Comparison of ENCODE assay signal across 10 cellular contexts in genomic region chr15:72599855-72600464, GRCh38. TPM values are rescaled to one million over a fixed set of nuclear protein-coding genes. Genes with fewer than 3 reads are reported as not detected.
DNase-seq lines count a peak whose midpoint lies in the region; ATAC-seq and TF ChIP-seq lines count a peak whose summit lies in the region.
"Had no signal": no experiment of that assay in that cellular context is flagged by ENCODE, and none has a peak within 500 bp of the region (broad histone marks: within the 10 kb centered on the region; RNA-seq: fewer than 3 reads in every experiment).

No MANE protein-coding gene starts in this region.

- in situ Hi-C loops in brain microvascular endothelial cell (cut with HindIII; ENCODE audit: low pct_ligation_motif_present, low sequenced_read_pairs) = no loop called here

- no peaks in the 10 kb centered on the region for H3K27me3 ChIP-seq in brain microvascular endothelial cell (replicated peaks)

- intact Hi-C loops in left colon (cut with DNase I, micrococcal nuclease) = loop anchor here in 1 of 2 donors (10.0 kb wide), 1 partner anchor 75 kb away; no protein-coding TSS in a partner anchor

- no peaks in the 10 kb centered on the region for H3K36me3 ChIP-seq in brain microvascular endothelial cell (replicated peaks)

- H3K4me3 ChIP-seq in GM12865 (ENCODE audit: low read depth, low read length) (no peak overlapping the region), brain microvascular endothelial cell (ENCODE audit: low read depth, low read length) (no peak overlapping the region)

- peak; percentile 56 for ATAC-seq in left colon
- ATAC-seq in HG02970 (IDR thresholded peaks at IDR 0.05; ENCODE audit: low FRiP score, unreplicated experiment) = no peak
- ATAC-seq in GM19328 (IDR thresholded peaks at IDR 0.05; ENCODE audit: unreplicated experiment) = no peak

- peak; percentile 53 for DNase-seq in CD1c-positive myeloid dendritic cell (ENCODE audit: extremely low spot score)
- peak; percentile 51 for DNase-seq in GM12865 (ENCODE audit: low read depth)
- peak; percentile 6 for DNase-seq in NCI-H345 treated with DMSO at 0.1 percent for 48 hours (lab: John Stamatoyannopoulos, UW; ENCODE audit: unreplicated experiment)
- peak; percentile 64 for DNase-seq in brain microvascular endothelial cell
- DNase-seq in left colon = peak in 1 of 2 donors; percentile 25
- DNase-seq in activated CD4-positive, CD25-positive, alpha-beta regulatory T cell treated with anti-CD3 and anti-CD28 coated beads, Interleukin-2, amount 50 U/mL, for 72 hours = no peak

- peak; percentile 55 for TF ChIP-seq CTCF in GM12865 (IDR thresholded peaks at IDR 0.05; ENCODE audit: insufficient read depth, low read depth, low read length, missing control alignments)
- TF ChIP-seq CTCF in brain microvascular endothelial cell (IDR thresholded peaks at IDR 0.05; ENCODE audit: low read depth, low read length, missing control alignments) = peak; percentile 76

- no peak overlapping the region for H3K27ac ChIP-seq in brain microvascular endothelial cell

RNA-seq across cellular contexts. Expression of gene GOLGA6B, which starts 54.5 kb away (rescaled TPM):
- not detected for total RNA-seq in left colon
- total RNA-seq: skeletal muscle tissue; T-helper 2 cell treated with Interferon-gamma antibody and Interleukin-4, amounts not matched to agents 100 ng/mL and 5 ng/mL, for 36 hours had no signal
